17 cellular contexts compared by ENCODE assay signal in the genomic region with DNA sequence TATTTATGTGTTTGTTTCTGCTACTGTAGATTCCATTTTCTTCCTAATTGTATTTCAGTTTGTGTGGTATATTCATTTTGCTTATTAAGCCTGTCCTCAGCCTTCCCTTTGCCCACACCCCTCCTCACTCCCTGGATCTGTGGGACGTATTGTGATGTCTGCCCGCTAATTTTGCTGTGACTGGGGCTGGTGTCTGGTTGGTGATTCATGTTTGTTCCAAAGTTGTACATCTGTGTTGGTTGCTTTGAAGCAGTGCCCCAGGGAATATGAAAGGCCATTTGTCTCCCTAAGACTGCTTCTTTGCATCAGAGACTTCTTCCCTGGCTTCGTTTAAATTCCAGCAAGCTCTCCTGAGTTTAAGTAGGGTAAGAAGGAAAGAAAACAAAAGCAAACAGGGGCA.
A peak's percentile ranks its signal among the peaks of the same experiment; 100 is the strongest.
DNase-seq lines count a peak whose midpoint lies in the region; ATAC-seq and TF ChIP-seq lines count a peak whose summit lies in the region.
"Had no signal": no experiment of that assay in that cellular context is flagged by ENCODE, and none has a peak within 500 bp of the region (broad histone marks: within the 10 kb centered on the region; RNA-seq: fewer than 3 reads in every experiment).

No MANE protein-coding gene starts in this region.

- peaks cover 5% of the 10 kb centered on the region; the same call in 1 of the 2 replicates for H3K9me1 ChIP-seq in IMR-90 (ENCODE audit: insufficient read depth, low read length)

- DNase-seq in AG08395 (ENCODE audit: low spot score) (peak; percentile 20), IMR-90 (no peak), caudate nucleus (lab: John Stamatoyannopoulos, UW) (peak in 55 of 61 donors; percentile 15 to 90 (median 69)), ascending aorta (ENCODE audit: low spot score in 2 of 2) (no peak)
- DNase-seq in activated CD4-positive, alpha-beta memory T cell treated with anti-CD3 and anti-CD28 coated beads for 36 hours, result no peak
- DNase-seq: activated T-cell treated with anti-CD3 and anti-CD28 coated beads, Interleukin-2, amount 50 U/mL, for 4 hours; DMS79 treated with DMSO at 0.1 percent for 48 hours; mucosa of descending colon; NCI-H1417; RPMI8226; thyroid gland had no signal

- no peak overlapping the region for H2BK20ac ChIP-seq in IMR-90 (ENCODE audit: low read depth, low read length)

- no peak overlapping the region for H3K9ac ChIP-seq in IMR-90 (ENCODE audit: low read depth, low read length)

- no peaks in the 10 kb centered on the region for H3K36me3 Mint-ChIP-seq in activated CD4-positive, alpha-beta memory T cell treated with anti-CD3 and anti-CD28 coated beads for 36 hours

- no peak overlapping the region for H2BK120ac ChIP-seq in IMR-90 (ENCODE audit: low read depth, low read length)

- no peak overlapping the region for H3K23ac ChIP-seq in IMR-90 (ENCODE audit: low read depth, low read length)

- H2BK15ac ChIP-seq in IMR-90 (ENCODE audit: low read depth, low read length), result peak overlapping the region; percentile 8; the same call in 1 of the 3 replicates

- no peak overlapping the region for H2AK9ac ChIP-seq in IMR-90 (replicated peaks; ENCODE audit: low read depth, low read length, poor library complexity)

- in situ Hi-C loops in IMR-90 (cut with MboI; ENCODE audit: low sequenced_read_pairs), result loop anchor here (5.0 to 25.0 kb wide), 2 partner anchors 292 to 507 kb away; no protein-coding TSS in a partner anchor

- TF ChIP-seq CTCF in IMR-90 (conservative IDR thresholded peaks at IDR 0.05; ENCODE audit: low read depth, low read length) (no peak), ascending aorta (IDR thresholded peaks at IDR 0.05) (no peak)

- intact Hi-C loops in IMR-90 (cut with micrococcal nuclease) (loop anchor here (5.0 to 10.0 kb wide), 4 partner anchors 122 to 1180 kb away; partner anchors contain the start of gene PDE4B), ascending aorta (cut with DNase I) (no loop called here)
- intact Hi-C loops in activated CD4-positive, alpha-beta memory T cell treated with anti-CD3 and anti-CD28 coated beads for 36 hours (cut with micrococcal nuclease), result loop anchor here (5.0 to 10.0 kb wide), 3 partner anchors 850 to 1180 kb away; no protein-coding TSS in a partner anchor

- dilution Hi-C loops in IMR-90 (cut with HindIII; ENCODE audit: low sequenced_read_pairs, unreplicated experiment), result no loop called here

- H2AK5ac ChIP-seq in IMR-90 (ENCODE audit: low read depth, low read length), result peak overlapping the region; percentile 23; the same call in 1 of the 2 replicates

- ATAC-seq in IMR-90 (ENCODE audit: low read depth), result no peak
- no peak for ATAC-seq in GM19328 (IDR thresholded peaks at IDR 0.05; ENCODE audit: unreplicated experiment)
- ATAC-seq in HG03097 (IDR thresholded peaks at IDR 0.05; ENCODE audit: low FRiP score, unreplicated experiment), result no peak
- ATAC-seq: mucosa of descending colon had no signal

- WGBS in IMR-90 (ENCODE audit: extremely low coverage in 2 of 2, insufficient read length in 1 of 2), 2 experiments, result no CpG with 5 or more reads among the region's 3 CpGs
- 29 to 64% methylated on average over 1 of the region's 3 CpGs for WGBS in mesodermal cell (ENCODE audit: insufficient coverage in 2 of 2), 2 experiments

- H4K8ac ChIP-seq in IMR-90 (ENCODE audit: low read depth in 2 of 2, low read length in 2 of 2), result no peak overlapping the region

- BruUV-seq in IMR-90 (replicated peaks; lab: Mats Ljungman, UMichigan), result no TSS peak

- no peak overlapping the region for H3K4me3 ChIP-seq in IMR-90 (ENCODE audit: insufficient read depth, low read depth, low read length)
- no peak overlapping the region for H3K4me3 ChIP-seq in mesodermal cell (ENCODE audit: extremely low read depth, insufficient read depth, low read length, poor library complexity, severe bottlenecking)
- no peak overlapping the region for H3K4me3 ChIP-seq in ascending aorta
- H3K4me3 ChIP-seq: mucosa of descending colon, prostate gland, thyroid gland had no signal

- no peak overlapping the region for H3K4me3 Mint-ChIP-seq in activated CD4-positive, alpha-beta memory T cell treated with anti-CD3 and anti-CD28 coated beads for 36 hours
- H3K4me3 Mint-ChIP-seq: activated CD4-positive, alpha-beta T cell treated with anti-CD3 and anti-CD28 coated beads for 36 hours; activated T-cell treated with anti-CD3 and anti-CD28 coated beads, Interleukin-2, amount 50 U/mL, for 4 hours; dendritic cell treated with granulocyte-macrophage colony-stimulating factor and Interleukin-4, amounts not matched to agents 40 ng/mL and 50 ng/mL, for 4 days had no signal

- no peak for TF ChIP-seq RAD21 in IMR-90 (IDR thresholded peaks at IDR 0.05; ENCODE audit: low read length)

- no peak overlapping the region for H3K4ac ChIP-seq in IMR-90 (ENCODE audit: low read depth, low read length)

- no peaks in the 10 kb centered on the region for H3K9me3 ChIP-seq in IMR-90 (ENCODE audit: control insufficient read depth, insufficient read depth, low read length)
- H3K9me3 ChIP-seq in mesodermal cell (ENCODE audit: control insufficient read depth, low read length), result no peaks in the 10 kb centered on the region
- H3K9me3 ChIP-seq in ascending aorta, result no peaks in the 10 kb centered on the region
- H3K9me3 ChIP-seq: mucosa of descending colon, prostate gland, thyroid gland had no signal

- no peaks in the 10 kb centered on the region for H3K4me1 Mint-ChIP-seq in activated CD4-positive, alpha-beta memory T cell treated with anti-CD3 and anti-CD28 coated beads for 36 hours (ENCODE audit: low read depth)
- H3K4me1 Mint-ChIP-seq: activated CD4-positive, alpha-beta T cell treated with anti-CD3 and anti-CD28 coated beads for 36 hours had no signal

- CTCF ChIA-PET in IMR-90 (lab: Yijun Ruan, JAX), result no interaction called here
- CTCF ChIA-PET in activated CD4-positive, alpha-beta memory T cell treated with anti-CD3 and anti-CD28 coated beads for 36 hours (lab: Charles Lee), result interaction anchor here (0.6 to 20.4 kb wide), 17 partner anchors 8 to 1007 kb away, joined by 3 to 476 read pairs (median 23); no protein-coding TSS in a partner anchor

- H3K79me1 ChIP-seq in IMR-90 (ENCODE audit: low read depth in 1 of 2, low read length in 2 of 2), result no peaks in the 10 kb centered on the region

- H3K36me3 ChIP-seq in IMR-90 (ENCODE audit: control insufficient read depth, insufficient read depth, low read length) (no peaks in the 10 kb centered on the region), mesodermal cell (ENCODE audit: control insufficient read depth, insufficient read depth, low read length) (no peaks in the 10 kb centered on the region), ascending aorta (no peaks in the 10 kb centered on the region)
- H3K36me3 ChIP-seq: prostate gland, thyroid gland had no signal

- TF ChIP-seq POLR2A in IMR-90 (IDR thresholded peaks at IDR 0.05; ENCODE audit: low read depth, low read length), result no peak

- H3K27ac ChIP-seq in IMR-90 (ENCODE audit: insufficient read depth, low read length) (no peak overlapping the region), caudate nucleus (ENCODE audit: low read depth, low read length) (peak overlapping the region; percentile 91), mesodermal cell (ENCODE audit: low read depth, low read length, severe bottlenecking) (peak overlapping the region; percentile 3), ascending aorta (no peak overlapping the region)
- H3K27ac ChIP-seq: prostate gland, thyroid gland had no signal

- no peak overlapping the region for H2BK5ac ChIP-seq in IMR-90 (ENCODE audit: low read depth, low read length, poor library complexity, severe bottlenecking)

- H3K9me3 Mint-ChIP-seq in activated CD4-positive, alpha-beta memory T cell treated with anti-CD3 and anti-CD28 coated beads for 36 hours, result no peaks in the 10 kb centered on the region
- H3K9me3 Mint-ChIP-seq: activated T-cell treated with anti-CD3 and anti-CD28 coated beads, Interleukin-2, amount 50 U/mL, for 4 hours; dendritic cell treated with granulocyte-macrophage colony-stimulating factor and Interleukin-4, amounts not matched to agents 40 ng/mL and 50 ng/mL, for 4 days had no signal

- H4K91ac ChIP-seq in IMR-90 (ENCODE audit: insufficient read depth, low read depth, low read length), result no peak overlapping the region

- H3K27me3 ChIP-seq in IMR-90 (ENCODE audit: control insufficient read depth, insufficient read depth, low read length), result no peaks in the 10 kb centered on the region
- H3K27me3 ChIP-seq in ascending aorta, result no peaks in the 10 kb centered on the region
- H3K27me3 ChIP-seq: thyroid gland had no signal

- H2AFZ ChIP-seq in IMR-90 (replicated peaks; ENCODE audit: low read length, poor library complexity), result peak overlapping the region; percentile 19

- H3K56ac ChIP-seq in IMR-90 (ENCODE audit: extremely low read depth, insufficient read depth, low read length), result no peak overlapping the region

- H3K4me1 ChIP-seq in IMR-90 (ENCODE audit: control insufficient read depth, insufficient read depth, low read length) (peaks cover 5% of the 10 kb centered on the region), mesodermal cell (ENCODE audit: control insufficient read depth, insufficient read depth, low read length, poor library complexity, severe bottlenecking) (peaks cover 17% of the 10 kb centered on the region), ascending aorta (no peaks in the 10 kb centered on the region)
- H3K4me1 ChIP-seq: prostate gland, thyroid gland had no signal

- H4K5ac ChIP-seq in IMR-90 (ENCODE audit: low read depth, low read length), result no peak overlapping the region

- no peak overlapping the region for H3K27ac Mint-ChIP-seq in activated CD4-positive, alpha-beta memory T cell treated with anti-CD3 and anti-CD28 coated beads for 36 hours
- H3K27ac Mint-ChIP-seq: activated CD4-positive, alpha-beta T cell treated with anti-CD3 and anti-CD28 coated beads for 36 hours; dendritic cell treated with granulocyte-macrophage colony-stimulating factor and Interleukin-4, amounts not matched to agents 40 ng/mL and 50 ng/mL, for 4 days had no signal

- no peak overlapping the region for H3K4me2 ChIP-seq in IMR-90 (ENCODE audit: low read depth, low read length)

- H3K27me3 Mint-ChIP-seq in activated CD4-positive, alpha-beta memory T cell treated with anti-CD3 and anti-CD28 coated beads for 36 hours, result no peaks in the 10 kb centered on the region
- H3K27me3 Mint-ChIP-seq: activated CD4-positive, alpha-beta T cell treated with anti-CD3 and anti-CD28 coated beads for 36 hours; dendritic cell treated with granulocyte-macrophage colony-stimulating factor and Interleukin-4, amounts not matched to agents 40 ng/mL and 50 ng/mL, for 4 days had no signal

- POLR2A ChIA-PET in IMR-90 (lab: Charles Lee; ENCODE audit: unreplicated experiment), result no interaction called here
- POLR2A ChIA-PET in activated CD4-positive, alpha-beta memory T cell treated with anti-CD3 and anti-CD28 coated beads for 36 hours (lab: Charles Lee), result interaction anchor here (0.7 to 2.6 kb wide), 6 partner anchors 14 to 202 kb away, joined by 3 to 9 read pairs (median 4); no protein-coding TSS in a partner anchor

- H3K14ac ChIP-seq in IMR-90 (replicated peaks; ENCODE audit: low read depth, low read length), result no peak overlapping the region

- no peaks in the 10 kb centered on the region for H4K20me1 ChIP-seq in IMR-90 (ENCODE audit: insufficient read depth, low read length)

- no peak overlapping the region for H3K18ac ChIP-seq in IMR-90 (ENCODE audit: low read depth, low read length)

TF ChIP-seq in IMR-90, 13 proteins besides CTCF, POLR2A, EP300 and RAD21 (continues in another document):
- TF ChIP-seq RFX5 (IDR thresholded peaks at IDR 0.05; ENCODE audit: low read depth, low read length), result no peak
- TF ChIP-seq MAFK (IDR thresholded peaks at IDR 0.05; ENCODE audit: low read depth, low read length), result no peak

Comparison
In these comparisons a context has a peak if more than half of its experiments do, and no peak if none do; other contexts are left out.
1. DNase-seq: peak in AG08395 (single experiment) and caudate nucleus (55 of 61); none in IMR-90 (single experiment), activated CD4-positive, alpha-beta memory T cell treated with anti-CD3 and anti-CD28 coated beads for 36 hours (single experiment) and ascending aorta (0 of 2).
2. H3K27ac ChIP-seq: peak in caudate nucleus (single experiment) and mesodermal cell (single experiment); none in IMR-90 (single experiment) and ascending aorta (0 of 2).